9 cellular contexts compared by ENCODE assay signal in the genomic region with DNA sequence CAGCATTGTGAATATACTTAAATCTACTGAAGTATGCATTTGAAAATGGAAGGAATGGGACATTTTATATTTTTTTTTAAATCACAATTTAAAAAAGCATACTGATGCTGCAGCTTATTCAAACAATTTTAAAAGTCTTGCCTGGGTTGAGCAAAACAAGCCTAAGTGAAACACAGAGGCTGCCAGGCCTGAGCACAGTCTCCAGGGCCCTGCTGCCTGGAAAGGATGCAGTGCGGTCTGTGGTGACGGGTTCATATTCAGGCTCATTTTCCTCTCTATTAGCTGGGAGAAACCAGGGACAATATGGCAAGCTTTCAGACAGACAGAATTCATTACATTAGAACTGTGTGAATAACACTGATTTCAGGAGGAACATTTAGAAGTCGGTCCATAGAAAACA.
"Had no signal": no experiment of that assay in that cellular context is flagged by ENCODE, and none has a peak within 500 bp of the region (broad histone marks: within the 10 kb centered on the region; RNA-seq: fewer than 3 reads in every experiment).

No MANE protein-coding gene starts in this region.

- H3K9me3 ChIP-seq: HAP-1 had no signal

- H3K36me3 ChIP-seq: HAP-1 had no signal

- H3K4me3 Mint-ChIP-seq: HFFc6 had no signal

- H3K9ac ChIP-seq: GM23248 had no signal

- DNase-seq: GM23248, GOT3, H7, HFFc6, IMR-90 had no signal

- H3K27ac ChIP-seq: GM23248, HL-60 had no signal

- H2AFZ ChIP-seq: GM23248 had no signal

- H3K27ac Mint-ChIP-seq: HFFc6 had no signal

- ATAC-seq: HCT116, K562 had no signal

- H3K4me3 ChIP-seq: GM23248, HAP-1, K562 had no signal

- H3K9me3 Mint-ChIP-seq: HFFc6 had no signal
